8 cellular contexts compared by ENCODE assay signal in the genomic region with DNA sequence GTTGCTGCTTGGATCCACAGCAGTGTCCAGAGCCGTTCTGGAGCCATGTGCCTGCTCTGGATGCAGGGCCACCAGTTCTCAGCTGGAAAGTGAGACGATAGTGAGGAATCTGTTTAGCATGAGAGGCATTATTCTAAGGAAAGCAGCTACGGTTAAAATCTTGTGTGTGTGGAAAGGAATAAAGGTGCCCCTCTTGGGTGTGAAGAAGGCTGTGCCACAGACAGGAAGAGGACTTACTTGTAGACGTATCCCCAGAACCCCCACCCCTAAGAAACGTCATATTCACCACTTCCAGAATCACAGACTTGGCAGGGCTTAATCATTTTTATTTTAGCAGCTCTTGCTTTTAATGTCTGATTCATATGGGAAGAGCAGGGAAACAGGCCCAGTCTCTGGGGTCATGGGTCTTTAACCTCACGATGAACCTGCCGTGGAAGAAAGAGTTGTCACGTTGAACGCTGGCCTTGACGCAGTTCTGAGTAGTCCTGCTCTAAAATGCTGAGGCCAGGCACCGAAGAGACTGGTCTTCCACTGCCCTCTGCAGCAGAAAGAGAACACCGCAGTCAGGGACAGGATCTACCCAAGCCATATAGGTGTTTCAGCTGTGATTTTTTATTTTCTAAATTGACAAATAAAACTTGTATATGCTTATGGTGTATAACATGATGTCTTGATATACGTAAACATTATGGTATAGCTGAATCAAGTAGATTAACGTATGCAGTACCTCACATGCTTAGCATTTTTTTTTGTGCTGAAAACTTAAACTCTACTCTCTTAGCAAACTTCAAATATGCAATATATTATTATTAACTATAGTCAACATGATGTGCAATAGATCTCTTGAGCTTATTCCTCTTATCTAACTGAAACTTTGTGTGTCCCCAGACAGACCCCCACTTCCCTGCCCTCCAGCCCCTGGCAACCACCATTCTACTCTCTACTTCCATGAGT. TPM values are rescaled to one million over a fixed set of nuclear protein-coding genes. Genes with fewer than 3 reads are reported as not detected.
DNase-seq lines count a peak whose midpoint lies in the region; ATAC-seq and TF ChIP-seq lines count a peak whose summit lies in the region.

No MANE protein-coding gene starts in this region.

- TF ChIP-seq CTCF in BJ (IDR thresholded peaks at IDR 0.05; ENCODE audit: insufficient read depth, low read depth, low read length): peak; percentile 77
- TF ChIP-seq CTCF in OCI-LY1 (IDR thresholded peaks at IDR 0.05; ENCODE audit: low read length): peak; percentile 55
- no peak for TF ChIP-seq CTCF in omental fat pad (IDR thresholded peaks at IDR 0.05)

- H3K4me2 ChIP-seq in OCI-LY1 (ENCODE audit: low read length): peak overlapping the region; percentile 37; the same call in 1 of the 2 replicates

- H3K79me2 ChIP-seq in OCI-LY1 (ENCODE audit: insufficient read depth, low read length): no peaks in the 10 kb centered on the region

- CTCF ChIA-PET in BJ (lab: Yijun Ruan, JAX): interaction anchor here (0.5 to 3.6 kb wide), 19 partner anchors 8 to 973 kb away, joined by 3 to 16 read pairs (median 3); partner anchors contain the start of gene MCCC2

- H3K9me2 ChIP-seq in OCI-LY1 (ENCODE audit: low read depth, low read length): no peaks in the 10 kb centered on the region

- no peak for DNase-seq in BJ (ENCODE audit: low read depth)
- DNase-seq in activated effector memory CD4-positive, alpha-beta T cell treated with Interleukin-2 at 50 U/mL for 16 hours: peak; percentile 8
- DNase-seq in foreskin melanocyte: peak; percentile 29
- no peak for DNase-seq in omental fat pad (ENCODE audit: low spot score)
- DNase-seq in GF-D8 (lab: John Stamatoyannopoulos, UW): no peak

- ATAC-seq in GM18873 (IDR thresholded peaks at IDR 0.05; ENCODE audit: low FRiP score, unreplicated experiment) (peak; percentile 58), HG03520 (IDR thresholded peaks at IDR 0.05; ENCODE audit: unreplicated experiment) (peak; percentile 86), omental fat pad (ENCODE audit: low FRiP score) (peak; percentile 95)

- no peak overlapping the region for H3K9ac ChIP-seq in OCI-LY1 (ENCODE audit: low read length)

- no peaks in the 10 kb centered on the region for H4K20me1 ChIP-seq in OCI-LY1 (ENCODE audit: insufficient read depth, low read length)

- H3K4me3 ChIP-seq in BJ (ENCODE audit: low read depth, low read length): no peak overlapping the region; the same call in 1 of the 2 replicates
- H3K4me3 ChIP-seq in OCI-LY1 (ENCODE audit: low read depth, low read length, poor library complexity, severe bottlenecking): no peak overlapping the region

- no peaks in the 10 kb centered on the region; the same call in 1 of the 2 replicates for H3K27me3 ChIP-seq in BJ (ENCODE audit: control insufficient read depth, insufficient read depth, low read length)
- no peaks in the 10 kb centered on the region for H3K27me3 ChIP-seq in OCI-LY1 (ENCODE audit: insufficient read depth, low read length)

- no peaks in the 10 kb centered on the region for H3F3A ChIP-seq in OCI-LY1 (ENCODE audit: insufficient read depth, low read length)

- no peak overlapping the region for H3K27ac ChIP-seq in OCI-LY1 (ENCODE audit: low read depth, low read length, poor library complexity, severe bottlenecking)

- no peaks in the 10 kb centered on the region for H3K4me1 ChIP-seq in OCI-LY1 (ENCODE audit: insufficient read depth, low read length, severe bottlenecking)

- POLR2A ChIA-PET in BJ (lab: Charles Lee): no interaction called here

- no peaks in the 10 kb centered on the region for H3K36me3 ChIP-seq in BJ (ENCODE audit: control insufficient read depth, insufficient read depth, low read length)
- no peaks in the 10 kb centered on the region for H3K36me3 ChIP-seq in OCI-LY1 (ENCODE audit: insufficient read depth, low read length)

- no peak overlapping the region for H2AFZ ChIP-seq in OCI-LY1 (ENCODE audit: low read length)

- H3K9me3 ChIP-seq in OCI-LY1 (ENCODE audit: low read length): no peaks in the 10 kb centered on the region

RNA-seq across cellular contexts. Expression of gene CARTPT, which starts 38.8 kb away (rescaled TPM):
- not detected in 2 replicates for polyA plus RNA-seq in BJ (2011; rRNA removed)
- not detected in 2 replicates for polyA minus RNA-seq in BJ (2011; rRNA and poly(A)+ RNA removed)
- total RNA-seq in omental fat pad: not detected

Comparison
In these comparisons a context has a peak if more than half of its experiments do, and no peak if none do; other contexts are left out.
1. DNase-seq: peak in activated effector memory CD4-positive, alpha-beta T cell treated with Interleukin-2 at 50 U/mL for 16 hours (single experiment) and foreskin melanocyte (single experiment); none in BJ (single experiment), omental fat pad (single experiment) and GF-D8 (single experiment).
2. CTCF ChIP-seq: peak in BJ (single experiment) and OCI-LY1 (single experiment); none in omental fat pad (0 of 3).
3. Peak in every context shown above with its lines, with median percentiles within 50 percentile points of each other: ATAC-seq.